ENCODE assay signal across 23 cellular contexts in genomic region chr5:31751620-31752019, GRCh38.
"Had no signal": no experiment of that assay in that cellular context is flagged by ENCODE, and none has a peak within 500 bp of the region (broad histone marks: within the 10 kb centered on the region; RNA-seq: fewer than 3 reads in every experiment).

No MANE protein-coding gene starts in this region.

- H3K27ac ChIP-seq: left lung, parathyroid adenoma, psoas muscle, right atrium auricular region, right lobe of liver, tibial nerve, upper lobe of left lung, vagina had no signal

- H3K4me3 ChIP-seq: left lung, lung, mucosa of descending colon, psoas muscle, right atrium auricular region, right lobe of liver, smooth muscle cell, tibial nerve, upper lobe of left lung, vagina had no signal

- DNase-seq: hippocampal formation; kidney glomerular epithelial cell; left cardiac atrium; left lung; mesendoderm; mucosa of descending colon; naive thymus-derived CD4-positive, alpha-beta T cell; psoas muscle; right lobe of liver; stimulated activated CD4-positive, alpha-beta T cell treated with anti-CD3 and anti-CD28 coated beads, Interleukin-1b, Interleukin-23, amount 100 ng/mL, for 48 hours; stimulated activated CD4-positive, alpha-beta T cell treated with anti-CD3 and anti-CD28 coated beads, Interleukin-2, amount 100 ng/mL, for 48 hours; stimulated activated CD4-positive, alpha-beta T cell treated with anti-CD3 and anti-CD28 coated beads, Interleukin-4, amount 100 ng/mL, for 4 hours; stimulated activated CD8-positive, alpha-beta memory T cell treated with anti-CD3 and anti-CD28 coated beads, Interleukin-4, amount 100 ng/mL, for 48 hours; stimulated activated naive CD4-positive, alpha-beta T cell treated with Interleukin-2 at 50 U/mL for 16 hours; stimulated activated naive CD8-positive, alpha-beta T cell treated with anti-CD3 and anti-CD28 coated beads, Interleukin-15, amount 100 ng/mL, for 72 hours; substantia nigra; upper lobe of left lung had no signal
